In genomic region chr22:48456449-48456848, GRCh38 we compare ENCODE assay signal across 17 cellular contexts.
DNase-seq lines count a peak whose midpoint lies in the region; ATAC-seq and TF ChIP-seq lines count a peak whose summit lies in the region.
"Had no signal": no experiment of that assay in that cellular context is flagged by ENCODE, and none has a peak within 500 bp of the region (broad histone marks: within the 10 kb centered on the region; RNA-seq: fewer than 3 reads in every experiment).

No MANE protein-coding gene starts in this region.

- in situ Hi-C loops in KBM-7 (cut with MboI; ENCODE audit: low pct_unique_long_range_greater_than_20kb, low sequenced_read_pairs) = no loop called here

- CTCF ChIA-PET in WTC11 (lab: Charles Lee) = no interaction called here
- CTCF ChIA-PET in T-cell (lab: Charles Lee) = interaction anchor here in 1 of 2 donors (0.6 kb wide), 1 partner anchor 1813 kb away, joined by 3 read pairs; no protein-coding TSS in a partner anchor

- TF ChIP-seq CTCF in WTC11 (IDR thresholded peaks at IDR 0.05) = no peak

- no peaks in the 10 kb centered on the region for H3K4me1 Mint-ChIP-seq in WTC11
- H3K4me1 Mint-ChIP-seq in T-cell = no peaks in the 10 kb centered on the region

- no peaks in the 10 kb centered on the region for H3K27me3 Mint-ChIP-seq in WTC11 (ENCODE audit: low read depth)
- H3K27me3 Mint-ChIP-seq in T-cell = peaks cover 11 to 14% of the 10 kb centered on the region in 2 donors

- no peak overlapping the region for H3K27ac Mint-ChIP-seq in WTC11
- no peak overlapping the region for H3K27ac Mint-ChIP-seq in T-cell
- H3K27ac Mint-ChIP-seq: CD8-positive, alpha-beta T cell had no signal

- H3K36me3 Mint-ChIP-seq in WTC11 (no peaks in the 10 kb centered on the region), T-cell (no peaks in the 10 kb centered on the region)
- H3K36me3 Mint-ChIP-seq: CD8-positive, alpha-beta T cell had no signal

- DNase-seq in GM04504 (ENCODE audit: low read depth) = peak; percentile 9
- DNase-seq in WTC11 (ENCODE audit: low spot score) = no peak
- DNase-seq in middle frontal gyrus (ENCODE audit: extremely low spot score, low spot score) = peak; percentile 3
- DNase-seq in superior temporal gyrus (ENCODE audit: extremely low spot score) = peak; percentile 22
- DNase-seq in KBM-7 = no peak
- DNase-seq in T-cell = no peak
- DNase-seq in NCI-H1436 treated with DMSO at 0.1 percent for 48 hours (lab: John Stamatoyannopoulos, UW) = no peak
- DNase-seq: ACHN; AML-193; CD8-positive, alpha-beta T cell; NCI-H1105 treated with DMSO at 0.1 percent for 48 hours; NCI-H1694 treated with DMSO at 0.1 percent for 48 hours; NCI-H446 treated with DMSO at 0.1 percent for 48 hours; NCI-H526 treated with DMSO at 0.1 percent for 48 hours; OCI-M1 had no signal

- H3K9me3 Mint-ChIP-seq in WTC11 (no peaks in the 10 kb centered on the region), T-cell (no peaks in the 10 kb centered on the region)
- H3K9me3 Mint-ChIP-seq: CD8-positive, alpha-beta T cell had no signal

- POLR2A ChIA-PET in WTC11 (lab: Charles Lee) (interaction anchor here (0.7 kb wide), 1 partner anchor 19 kb away, joined by 3 read pairs; no protein-coding TSS in a partner anchor), T-cell (lab: Charles Lee) (no interaction called here)

- no peak overlapping the region for H3K4me3 Mint-ChIP-seq in WTC11
- H3K4me3 Mint-ChIP-seq in T-cell = no peak overlapping the region
- H3K4me3 Mint-ChIP-seq: CD8-positive, alpha-beta T cell had no signal

- ATAC-seq in WTC11 (no peak), T-cell (replicated peaks in 1 of 4) (no peak)
- ATAC-seq: CD8-positive, alpha-beta T cell; HCT116; Right ventricle myocardium inferior had no signal

TF ChIP-seq in WTC11, 78 proteins besides CTCF, POLR2A, EP300 and RAD21:
- TF ChIP-seq, protein P1, sequence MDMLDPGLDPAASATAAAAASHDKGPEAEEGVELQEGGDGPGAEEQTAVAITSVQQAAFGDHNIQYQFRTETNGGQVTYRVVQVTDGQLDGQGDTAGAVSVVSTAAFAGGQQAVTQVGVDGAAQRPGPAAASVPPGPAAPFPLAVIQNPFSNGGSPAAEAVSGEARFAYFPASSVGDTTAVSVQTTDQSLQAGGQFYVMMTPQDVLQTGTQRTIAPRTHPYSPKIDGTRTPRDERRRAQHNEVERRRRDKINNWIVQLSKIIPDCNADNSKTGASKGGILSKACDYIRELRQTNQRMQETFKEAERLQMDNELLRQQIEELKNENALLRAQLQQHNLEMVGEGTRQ (CRISPR knock-in tag; IDR thresholded peaks at IDR 0.05) = peak; percentile 33; the same call in 1 of the 2 replicates
- TF ChIP-seq SP1 (CRISPR knock-in tag; conservative IDR thresholded peaks at IDR 0.05) (no peak), TEAD4 (CRISPR knock-in tag; IDR thresholded peaks at IDR 0.05) (no peak)

Comparison
In these comparisons a context has a peak if more than half of its experiments do, and no peak if none do; other contexts are left out.
1. DNase-seq: peak in GM04504 (single experiment), middle frontal gyrus (single experiment) and superior temporal gyrus (single experiment); none in WTC11 (single experiment), KBM-7 (single experiment), T-cell (0 of 34) and NCI-H1436 treated with DMSO at 0.1 percent for 48 hours (single experiment).